In the genomic region with DNA sequence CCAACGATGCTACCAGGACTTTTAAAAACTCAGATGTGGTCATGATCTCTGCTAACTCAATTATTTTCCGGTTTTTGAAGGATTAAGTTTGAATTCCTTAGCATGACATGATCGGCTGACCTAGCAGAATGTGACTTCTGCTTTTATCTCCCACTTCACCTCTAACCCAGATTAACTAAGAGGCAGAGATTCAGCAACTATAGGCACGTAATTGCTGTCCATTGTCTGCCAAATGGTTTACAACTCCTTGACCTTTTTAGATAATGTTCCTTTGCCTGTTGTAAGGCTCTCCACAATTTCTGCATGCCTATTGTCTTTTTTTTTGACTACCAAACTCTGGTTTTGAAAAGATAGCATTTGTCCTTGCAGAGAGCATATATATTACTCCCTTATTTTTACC, we compare ENCODE assay signal across 20 cellular contexts.
"Had no signal": no experiment of that assay in that cellular context is flagged by ENCODE, and none has a peak within 500 bp of the region (broad histone marks: within the 10 kb centered on the region; RNA-seq: fewer than 3 reads in every experiment).

No MANE protein-coding gene starts in this region.

- H3K4me1 ChIP-seq: heart left ventricle, pancreas, suprapubic skin, thyroid gland had no signal

- H3K27ac Mint-ChIP-seq: naive thymus-derived CD8-positive, alpha-beta T cell; progenitor cell of endocrine pancreas; stimulated activated effector memory CD8-positive, alpha-beta T cell treated with anti-CD3 and anti-CD28 coated beads, Interleukin-12 subunit alpha, Interleukin-12 subunit beta, amount 100 ng/mL, for 72 hours; type B pancreatic cell had no signal

- H3K27me3 ChIP-seq: dorsolateral prefrontal cortex, heart left ventricle, suprapubic skin, thyroid gland had no signal

- H3K9me3 Mint-ChIP-seq: type B pancreatic cell had no signal

- DNase-seq: cortex of kidney; dorsolateral prefrontal cortex; effector CD8-positive, alpha-beta T cell; heart left ventricle; hippocampal formation; kidney glomerular epithelial cell; mucosa of descending colon; naive thymus-derived CD8-positive, alpha-beta T cell; nucleus accumbens; pancreas; right cardiac atrium; stimulated activated CD4-positive, alpha-beta T cell treated with anti-CD3 and anti-CD28 coated beads, Interleukin-4, amount 100 ng/mL, for 1 hour; stimulated activated CD8-positive, alpha-beta memory T cell treated with anti-CD3 and anti-CD28 coated beads, Interleukin-4, amount 100 ng/mL, for 48 hours; stimulated activated naive CD8-positive, alpha-beta T cell treated with anti-CD3 and anti-CD28 coated beads, Interleukin-15, Interleukin-2, amounts not matched to agents 100 U/mL and 50 U/mL, for 24 hours; thyroid gland had no signal

- H3K36me3 Mint-ChIP-seq: naive thymus-derived CD8-positive, alpha-beta T cell; stimulated activated effector memory CD8-positive, alpha-beta T cell treated with anti-CD3 and anti-CD28 coated beads, Interleukin-12 subunit alpha, Interleukin-12 subunit beta, amount 100 ng/mL, for 72 hours; type B pancreatic cell had no signal

- H3K36me3 ChIP-seq: heart left ventricle, pancreas, suprapubic skin, thyroid gland had no signal

- H3K27me3 Mint-ChIP-seq: naive thymus-derived CD8-positive, alpha-beta T cell; progenitor cell of endocrine pancreas; type B pancreatic cell had no signal

- H3K4me1 Mint-ChIP-seq: naive thymus-derived CD8-positive, alpha-beta T cell; stimulated activated effector memory CD8-positive, alpha-beta T cell treated with anti-CD3 and anti-CD28 coated beads, Interleukin-12 subunit alpha, Interleukin-12 subunit beta, amount 100 ng/mL, for 72 hours had no signal

- H3K9me3 ChIP-seq: heart left ventricle, mucosa of descending colon, suprapubic skin, thyroid gland had no signal

- H3K4me3 ChIP-seq: dorsolateral prefrontal cortex, heart left ventricle, mucosa of descending colon, pancreas, suprapubic skin, thyroid gland had no signal

- H3K27ac ChIP-seq: heart left ventricle, pancreas, suprapubic skin, thyroid gland had no signal

- ATAC-seq: esophagus mucosa; heart left ventricle; mucosa of descending colon; naive thymus-derived CD8-positive, alpha-beta T cell; pancreas; right cardiac atrium; stimulated activated effector memory CD8-positive, alpha-beta T cell treated with anti-CD3 and anti-CD28 coated beads, Interleukin-12 subunit alpha, Interleukin-12 subunit beta, amount 100 ng/mL, for 72 hours; stimulated activated naive CD8-positive, alpha-beta T cell treated with anti-CD3 and anti-CD28 coated beads, Interleukin-15, Interleukin-2, amounts not matched to agents 100 U/mL and 50 U/mL, for 24 hours had no signal

- H3K4me3 Mint-ChIP-seq: naive thymus-derived CD8-positive, alpha-beta T cell; stimulated activated effector memory CD8-positive, alpha-beta T cell treated with anti-CD3 and anti-CD28 coated beads, Interleukin-12 subunit alpha, Interleukin-12 subunit beta, amount 100 ng/mL, for 72 hours; type B pancreatic cell had no signal
